Comparison of ENCODE assay signal across 13 cellular contexts in genomic region chr9:115498338-115498737, GRCh38.
"Had no signal": no experiment of that assay in that cellular context is flagged by ENCODE, and none has a peak within 500 bp of the region (broad histone marks: within the 10 kb centered on the region; RNA-seq: fewer than 3 reads in every experiment).

No MANE protein-coding gene starts in this region.

- H3K4me1 ChIP-seq: psoas muscle, testis had no signal

- H3K27ac ChIP-seq: esophagus muscularis mucosa, psoas muscle, testis had no signal

- H3K4me3 ChIP-seq: esophagus muscularis mucosa, psoas muscle, sigmoid colon, testis had no signal

- H3K27me3 ChIP-seq: esophagus muscularis mucosa, sigmoid colon, testis had no signal

- H3K9me3 ChIP-seq: esophagus muscularis mucosa, psoas muscle, sigmoid colon, testis had no signal

- ATAC-seq: activated CD4-positive, CD25-positive, alpha-beta regulatory T cell treated with anti-CD3 and anti-CD28 coated beads, Interleukin-2, amount 50 U/mL, for 24 hours; left lobe of liver; psoas muscle; stimulated activated naive CD8-positive, alpha-beta T cell treated with anti-CD3 and anti-CD28 coated beads, Interleukin-15, amount 100 ng/mL, for 72 hours had no signal

- H3K36me3 ChIP-seq: esophagus muscularis mucosa, sigmoid colon had no signal

- DNase-seq: amygdala; endodermal cell; foreskin fibroblast; head of caudate nucleus; psoas muscle; sigmoid colon; stimulated activated CD4-positive, alpha-beta T cell treated with anti-CD3 and anti-CD28 coated beads, Interleukin-4, amount 100 ng/mL, for 4 hours; stimulated activated naive CD8-positive, alpha-beta T cell treated with anti-CD3 and anti-CD28 coated beads, Interleukin-15, amount 100 ng/mL, for 72 hours; T-helper 2 cell; testis had no signal
